Comparison of ENCODE assay signal across 26 cellular contexts in genomic region chr1:203390298-203390697, GRCh38. TPM values are rescaled to one million over a fixed set of nuclear protein-coding genes. Genes with fewer than 3 reads are reported as not detected.
"Had no signal": no experiment of that assay in that cellular context is flagged by ENCODE, and none has a peak within 500 bp of the region (broad histone marks: within the 10 kb centered on the region; RNA-seq: fewer than 3 reads in every experiment).

No MANE protein-coding gene starts in this region.

- H3K27me3 ChIP-seq: gastroesophageal sphincter, ovary, sigmoid colon, uterus had no signal

- H3K36me3 ChIP-seq: gastroesophageal sphincter, ovary, sigmoid colon, thoracic aorta, uterus had no signal

- H3K4me3 ChIP-seq: gastroesophageal sphincter, ovary, sigmoid colon, thoracic aorta, uterus had no signal

- H3K4me1 ChIP-seq: gastroesophageal sphincter, uterus had no signal

- H3K27ac ChIP-seq: gastroesophageal sphincter, ovary, sigmoid colon, thoracic aorta, uterus had no signal

- ATAC-seq: activated CD8-positive, alpha-beta memory T cell treated with anti-CD3 and anti-CD28 coated beads, Interleukin-2, amount 10 ng/mL, durations not matched to agents 7 days and 5 days; activated CD8-positive, alpha-beta T cell treated with anti-CD3 and anti-CD28 coated beads, Interleukin-2, amount 10 ng/mL, durations not matched to agents 7 days and 5 days; gastroesophageal sphincter; naive thymus-derived CD4-positive, alpha-beta T cell; stimulated activated effector memory CD8-positive, alpha-beta T cell treated with anti-CD3 and anti-CD28 coated beads, Interleukin-12 subunit alpha, Interleukin-12 subunit beta, amount 100 ng/mL, for 72 hours; WTC11 had no signal

- H3K9me3 ChIP-seq: ovary, sigmoid colon, thoracic aorta, uterus had no signal

- DNase-seq: activated CD4-positive, alpha-beta T cell treated with anti-CD3 and anti-CD28 coated beads for 1 hour; activated CD4-positive, alpha-beta T cell treated with anti-CD3 and anti-CD28 coated beads, Interleukin-2, amount 10 ng/mL, durations not matched to agents 7 days and 5 days; activated CD8-positive, alpha-beta memory T cell treated with anti-CD3 and anti-CD28 coated beads, Interleukin-2, amount 10 ng/mL, durations not matched to agents 7 days and 5 days; activated CD8-positive, alpha-beta T cell treated with anti-CD3 and anti-CD28 coated beads, Interleukin-2, amount 10 ng/mL, durations not matched to agents 7 days and 5 days; activated effector memory CD4-positive, alpha-beta T cell treated with Interleukin-2 at 50 U/mL for 16 hours; activated naive CD4-positive, alpha-beta T cell treated with Interleukin-2 at 50 U/mL for 16 hours; anterior cingulate cortex; effector CD8-positive, alpha-beta T cell; erythroblast; head of caudate nucleus; hippocampal formation; midbrain; naive thymus-derived CD4-positive, alpha-beta T cell; ovary; retina; sigmoid colon; small intestine; stimulated activated CD4-positive, alpha-beta T cell treated with anti-CD3 and anti-CD28 coated beads, Interleukin-4, amount 100 ng/mL, for 24 hours; T1000; trophoblast cell; uterus had no signal

RNA-seq across cellular contexts. Expression of gene FMOD, which starts 39.4 kb away (rescaled TPM):
- total RNA-seq: activated CD4-positive, alpha-beta T cell treated with anti-CD3 and anti-CD28 coated beads, Interleukin-2, amount 10 ng/mL, durations not matched to agents 7 days and 5 days; activated CD8-positive, alpha-beta T cell treated with anti-CD3 and anti-CD28 coated beads, Interleukin-2, amount 10 ng/mL, durations not matched to agents 7 days and 5 days; naive thymus-derived CD4-positive, alpha-beta T cell had no signal
- polyA plus RNA-seq: naive thymus-derived CD4-positive, alpha-beta T cell; neural cell had no signal
